In genomic region chr5:121489972-121490371, GRCh38 we compare ENCODE assay signal across 31 cellular contexts.
"Had no signal": no experiment of that assay in that cellular context is flagged by ENCODE, and none has a peak within 500 bp of the region (broad histone marks: within the 10 kb centered on the region; RNA-seq: fewer than 3 reads in every experiment).

No MANE protein-coding gene starts in this region.

- DNase-seq: activated B cell treated with CpG ODN at 0.5 μM for 24 hours; activated CD4-positive, alpha-beta T cell treated with anti-CD3 and anti-CD28 coated beads for 36 hours; activated CD8-positive, alpha-beta memory T cell treated with anti-CD3 and anti-CD28 coated beads, Interleukin-2, amount 10 ng/mL, durations not matched to agents 7 days and 5 days; activated CD8-positive, alpha-beta T cell treated with anti-CD3 and anti-CD28 coated beads, Interleukin-2, amount 10 ng/mL, durations not matched to agents 7 days and 5 days; activated naive CD8-positive, alpha-beta T cell treated with anti-CD3 and anti-CD28 coated beads, Interleukin-2, amount 50 U/mL, for 24 hours; activated T-cell treated with anti-CD3 and anti-CD28 coated beads, Interleukin-2, amount 50 U/mL, for 48 hours; anterior cingulate cortex; effector CD8-positive, alpha-beta T cell; erythroblast; gastrocnemius medialis; hippocampal formation; immature natural killer cell; kidney; left colon; mammary epithelial cell; naive B cell; nephron progenitor cell; pancreas; psoas muscle; sigmoid colon; small intestine; stimulated activated CD4-positive, alpha-beta T cell treated with anti-CD3 and anti-CD28 coated beads, Interleukin-4, amount 100 ng/mL, for 24 hours; stimulated activated naive CD8-positive, alpha-beta T cell treated with anti-CD3 and anti-CD28 coated beads, Interleukin-15, amount 100 ng/mL, for 72 hours; substantia nigra; uterus had no signal

- H3K4me3 Mint-ChIP-seq: activated B cell treated with CpG ODN at 0.5 μM for 24 hours; activated CD4-positive, alpha-beta T cell treated with anti-CD3 and anti-CD28 coated beads for 36 hours; activated CD8-positive, alpha-beta memory T cell treated with anti-CD3 and anti-CD28 coated beads, Interleukin-2, amount 10 ng/mL, durations not matched to agents 7 days and 5 days; activated CD8-positive, alpha-beta T cell treated with anti-CD3 and anti-CD28 coated beads, Interleukin-2, amount 10 ng/mL, durations not matched to agents 7 days and 5 days; activated naive CD4-positive, alpha-beta T cell treated with anti-CD3 and anti-CD28 coated beads, Interleukin-2, amount 50 U/mL, for 24 hours; activated naive CD8-positive, alpha-beta T cell treated with anti-CD3 and anti-CD28 coated beads, Interleukin-2, amount 50 U/mL, for 24 hours; immature natural killer cell; mesothelial cell of epicardium; naive B cell; nephron progenitor cell; stimulated activated effector memory CD8-positive, alpha-beta T cell treated with anti-CD3 and anti-CD28 coated beads, Interleukin-12 subunit alpha, Interleukin-12 subunit beta, amount 100 ng/mL, for 72 hours; stimulated activated naive CD8-positive, alpha-beta T cell treated with anti-CD3 and anti-CD28 coated beads, Interleukin-15, amount 100 ng/mL, for 72 hours; T-helper 2 cell treated with Interferon-gamma antibody and Interleukin-4, amounts not matched to agents 5 μg/mL and 100 μg/mL, for 36 hours; type B pancreatic cell had no signal

- H3K9me3 ChIP-seq: gastrocnemius medialis, pancreas, sigmoid colon, uterus had no signal

- H3K36me3 ChIP-seq: gastrocnemius medialis, pancreas, sigmoid colon, uterus had no signal

- H3K27ac ChIP-seq: gastrocnemius medialis, pancreas, psoas muscle, sigmoid colon, uterus had no signal

- H3K27me3 Mint-ChIP-seq: activated B cell treated with CpG ODN at 0.5 μM for 24 hours; activated CD4-positive, alpha-beta T cell treated with anti-CD3 and anti-CD28 coated beads for 36 hours; activated CD8-positive, alpha-beta memory T cell treated with anti-CD3 and anti-CD28 coated beads, Interleukin-2, amount 10 ng/mL, durations not matched to agents 7 days and 5 days; activated naive CD4-positive, alpha-beta T cell treated with anti-CD3 and anti-CD28 coated beads, Interleukin-2, amount 50 U/mL, for 24 hours; activated naive CD8-positive, alpha-beta T cell treated with anti-CD3 and anti-CD28 coated beads, Interleukin-2, amount 50 U/mL, for 24 hours; naive B cell; stimulated activated naive CD8-positive, alpha-beta T cell treated with anti-CD3 and anti-CD28 coated beads, Interleukin-15, amount 100 ng/mL, for 72 hours; type B pancreatic cell had no signal

- H3K9me3 Mint-ChIP-seq: activated naive CD4-positive, alpha-beta T cell treated with anti-CD3 and anti-CD28 coated beads, Interleukin-2, amount 50 U/mL, for 24 hours; activated T-helper 2 cell treated with anti-CD3 and anti-CD28 coated beads, Interferon-gamma antibody, Interleukin-2, Interleukin-4, amounts not matched to agents 10 μg/mL and 5 μg/mL and 100 μg/mL, durations not matched to agents 14 hours and 24 hours and 36 hours; mesothelial cell of epicardium; nephron progenitor cell; stimulated activated naive CD8-positive, alpha-beta T cell treated with anti-CD3 and anti-CD28 coated beads, Interleukin-15, amount 100 ng/mL, for 72 hours; type B pancreatic cell had no signal

- H3K4me3 ChIP-seq: gastrocnemius medialis, pancreas, psoas muscle, sigmoid colon, uterus had no signal

- H3K27ac Mint-ChIP-seq: activated B cell treated with CpG ODN at 0.5 μM for 24 hours; activated CD4-positive, alpha-beta T cell treated with anti-CD3 and anti-CD28 coated beads for 36 hours; activated CD8-positive, alpha-beta memory T cell treated with anti-CD3 and anti-CD28 coated beads, Interleukin-2, amount 10 ng/mL, durations not matched to agents 7 days and 5 days; activated CD8-positive, alpha-beta T cell treated with anti-CD3 and anti-CD28 coated beads, Interleukin-2, amount 10 ng/mL, durations not matched to agents 7 days and 5 days; activated naive CD4-positive, alpha-beta T cell treated with anti-CD3 and anti-CD28 coated beads, Interleukin-2, amount 50 U/mL, for 24 hours; activated naive CD8-positive, alpha-beta T cell treated with anti-CD3 and anti-CD28 coated beads, Interleukin-2, amount 50 U/mL, for 24 hours; activated T-helper 2 cell treated with anti-CD3 and anti-CD28 coated beads, Interferon-gamma antibody, Interleukin-2, Interleukin-4, amounts not matched to agents 10 μg/mL and 5 μg/mL and 100 μg/mL, durations not matched to agents 14 hours and 24 hours and 36 hours; immature natural killer cell; mesothelial cell of epicardium; naive B cell; nephron progenitor cell; stimulated activated effector memory CD8-positive, alpha-beta T cell treated with anti-CD3 and anti-CD28 coated beads, Interleukin-12 subunit alpha, Interleukin-12 subunit beta, amount 100 ng/mL, for 72 hours; stimulated activated naive CD8-positive, alpha-beta T cell treated with anti-CD3 and anti-CD28 coated beads, Interleukin-15, amount 100 ng/mL, for 72 hours; T-helper 2 cell treated with Interferon-gamma antibody and Interleukin-4, amounts not matched to agents 5 μg/mL and 100 μg/mL, for 36 hours; type B pancreatic cell had no signal

- H3K4me1 ChIP-seq: gastrocnemius medialis, pancreas, psoas muscle, sigmoid colon, uterus had no signal

- H3K36me3 Mint-ChIP-seq: activated CD8-positive, alpha-beta memory T cell treated with anti-CD3 and anti-CD28 coated beads, Interleukin-2, amount 10 ng/mL, durations not matched to agents 7 days and 5 days; activated naive CD4-positive, alpha-beta T cell treated with anti-CD3 and anti-CD28 coated beads, Interleukin-2, amount 50 U/mL, for 24 hours; immature natural killer cell; mesothelial cell of epicardium; naive B cell; stimulated activated effector memory CD8-positive, alpha-beta T cell treated with anti-CD3 and anti-CD28 coated beads, Interleukin-12 subunit alpha, Interleukin-12 subunit beta, amount 100 ng/mL, for 72 hours; type B pancreatic cell had no signal

- H3K27me3 ChIP-seq: gastrocnemius medialis, pancreas, sigmoid colon, uterus had no signal

- ATAC-seq: activated CD4-positive, alpha-beta T cell treated with anti-CD3 and anti-CD28 coated beads for 36 hours; activated CD8-positive, alpha-beta memory T cell treated with anti-CD3 and anti-CD28 coated beads, Interleukin-2, amount 10 ng/mL, durations not matched to agents 7 days and 5 days; activated CD8-positive, alpha-beta T cell treated with anti-CD3 and anti-CD28 coated beads, Interleukin-2, amount 10 ng/mL, durations not matched to agents 7 days and 5 days; activated naive CD8-positive, alpha-beta T cell treated with anti-CD3 and anti-CD28 coated beads, Interleukin-2, amount 50 U/mL, for 24 hours; gastrocnemius medialis; left colon; pancreas; psoas muscle; stimulated activated effector memory CD8-positive, alpha-beta T cell treated with anti-CD3 and anti-CD28 coated beads, Interleukin-12 subunit alpha, Interleukin-12 subunit beta, amount 100 ng/mL, for 72 hours; stimulated activated naive CD8-positive, alpha-beta T cell treated with anti-CD3 and anti-CD28 coated beads, Interleukin-15, amount 100 ng/mL, for 72 hours had no signal

- H3K4me1 Mint-ChIP-seq: activated B cell treated with CpG ODN at 0.5 μM for 24 hours; activated CD4-positive, alpha-beta T cell treated with anti-CD3 and anti-CD28 coated beads for 36 hours; activated CD8-positive, alpha-beta memory T cell treated with anti-CD3 and anti-CD28 coated beads, Interleukin-2, amount 10 ng/mL, durations not matched to agents 7 days and 5 days; activated naive CD4-positive, alpha-beta T cell treated with anti-CD3 and anti-CD28 coated beads, Interleukin-2, amount 50 U/mL, for 24 hours; activated naive CD8-positive, alpha-beta T cell treated with anti-CD3 and anti-CD28 coated beads, Interleukin-2, amount 50 U/mL, for 24 hours; immature natural killer cell; naive B cell; nephron progenitor cell; stimulated activated effector memory CD8-positive, alpha-beta T cell treated with anti-CD3 and anti-CD28 coated beads, Interleukin-12 subunit alpha, Interleukin-12 subunit beta, amount 100 ng/mL, for 72 hours; stimulated activated naive CD8-positive, alpha-beta T cell treated with anti-CD3 and anti-CD28 coated beads, Interleukin-15, amount 100 ng/mL, for 72 hours had no signal
